1 cellular context compared by ENCODE assay signal in genomic region chr2:219551863-219552381, GRCh38.
TF ChIP-seq lines count a peak whose summit lies in the region.

No MANE protein-coding gene starts in this region.

TF ChIP-seq in IMR-90, 13 proteins besides CTCF, POLR2A, EP300 and RAD21 (continued from another document):
- no peak for TF ChIP-seq MAZ (IDR thresholded peaks at IDR 0.05; ENCODE audit: borderline replicate concordance, low read depth, low read length)
- TF ChIP-seq RFX5 (IDR thresholded peaks at IDR 0.05; ENCODE audit: low read depth, low read length) = no peak
